Comparison of ENCODE assay signal across 8 cellular contexts in the genomic region with DNA sequence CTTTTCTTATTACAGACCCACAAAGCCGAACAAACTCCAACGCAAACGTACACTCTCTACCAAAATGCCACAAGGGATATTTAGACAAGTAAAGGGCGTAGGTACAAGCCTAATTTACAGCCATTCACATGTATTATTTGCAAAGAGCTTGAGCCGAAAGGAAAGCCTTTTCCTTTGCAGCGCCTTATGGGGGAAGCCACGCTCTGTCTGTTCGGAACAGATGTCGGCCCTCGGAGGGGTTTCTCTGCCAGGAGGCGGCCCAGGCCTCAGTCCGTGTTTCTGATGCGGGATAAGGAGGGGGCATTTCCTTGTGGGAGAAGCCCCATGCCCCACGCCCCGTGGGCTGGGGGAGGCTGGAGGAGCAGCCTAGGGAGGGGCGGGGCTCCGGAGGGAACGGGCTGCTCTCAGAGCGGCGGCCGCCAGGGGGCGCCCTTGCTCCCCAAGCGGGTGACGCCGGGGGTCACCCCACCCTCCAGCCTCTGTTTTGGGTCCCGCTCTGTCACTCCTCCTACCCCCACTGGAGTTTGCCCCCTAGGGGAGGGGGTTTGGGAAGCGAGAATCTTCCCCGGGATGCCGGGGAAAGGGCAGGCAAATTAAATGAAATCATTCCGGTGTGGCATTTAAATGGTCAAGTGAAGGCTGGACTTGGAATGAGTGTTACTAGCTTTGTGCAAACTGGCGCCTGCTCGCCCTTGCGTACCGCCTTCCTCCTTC. TPM values are rescaled to one million over a fixed set of nuclear protein-coding genes. Genes with fewer than 3 reads are reported as not detected.
DNase-seq lines count a peak whose midpoint lies in the region; ATAC-seq and TF ChIP-seq lines count a peak whose summit lies in the region.

No MANE protein-coding gene starts in this region.

- TF ChIP-seq EP300 in tibial nerve (IDR thresholded peaks at IDR 0.05) = no peak

- no peak overlapping the region for H4K91ac ChIP-seq in trophoblast cell (ENCODE audit: low read depth, low read length)

- POLR2A ChIA-PET in activated naive CD8-positive, alpha-beta T cell treated with anti-CD3 and anti-CD28 coated beads, Interleukin-2, amount 10 ng/mL, durations not matched to agents 7 days and 5 days (lab: Charles Lee) = no interaction called here

- no peaks in the 10 kb centered on the region for H3K36me3 Mint-ChIP-seq in activated naive CD8-positive, alpha-beta T cell treated with anti-CD3 and anti-CD28 coated beads, Interleukin-2, amount 10 ng/mL, durations not matched to agents 7 days and 5 days

- H4K8ac ChIP-seq in trophoblast cell (ENCODE audit: low read depth, low read length) = peak overlapping the region; percentile 61

- peak overlapping the region; percentile 81 for H3K4me3 Mint-ChIP-seq in activated naive CD8-positive, alpha-beta T cell treated with anti-CD3 and anti-CD28 coated beads, Interleukin-2, amount 10 ng/mL, durations not matched to agents 7 days and 5 days

- H3K27me3 Mint-ChIP-seq in activated naive CD8-positive, alpha-beta T cell treated with anti-CD3 and anti-CD28 coated beads, Interleukin-2, amount 10 ng/mL, durations not matched to agents 7 days and 5 days = peaks cover 78% of the 10 kb centered on the region

- H4K20me1 ChIP-seq in BLaER1 (no peaks in the 10 kb centered on the region), SU-DHL-6 (ENCODE audit: low read depth, low read length) (no peaks in the 10 kb centered on the region)

- no peak overlapping the region for H3K14ac ChIP-seq in trophoblast cell (ENCODE audit: low read length)

- intact Hi-C loops in heart left ventricle (cut with DNase I) = loop anchor here in 3 of 10 donors (5.0 to 10.0 kb wide), 2 partner anchors 92 to 881 kb away; no protein-coding TSS in a partner anchor

- H3K79me2 ChIP-seq in SU-DHL-6 (ENCODE audit: insufficient read depth, low read length) (no peaks in the 10 kb centered on the region), trophoblast cell (ENCODE audit: control insufficient read depth, insufficient read depth, low read length, poor library complexity) (no peaks in the 10 kb centered on the region)

- H3K4me2 ChIP-seq in BLaER1 = peak overlapping the region; percentile 63
- H3K4me2 ChIP-seq in SU-DHL-6 (ENCODE audit: low read depth, low read length, poor library complexity, severe bottlenecking) = peak overlapping the region; percentile 53
- H3K4me2 ChIP-seq in trophoblast cell (ENCODE audit: low read length) = peak overlapping the region; percentile 86

- no peak overlapping the region for H3K27ac ChIP-seq in BLaER1
- H3K27ac ChIP-seq in SU-DHL-6 (ENCODE audit: low read depth, low read length) = no peak overlapping the region
- H3K27ac ChIP-seq in heart left ventricle = peak overlapping the region in 4 of 12 donors; percentile 0 to 47 (median 22)
- H3K27ac ChIP-seq in trophoblast cell (ENCODE audit: low read depth, low read length) = no peak overlapping the region
- peak overlapping the region in 3 of 4 donors; percentile 50 to 76 (median 51) for H3K27ac ChIP-seq in tibial nerve

- H3K18ac ChIP-seq in trophoblast cell (ENCODE audit: low read length) = no peak overlapping the region

- H3K4me1 ChIP-seq in BLaER1 = peaks cover 27% of the 10 kb centered on the region
- peaks cover 0 to 23% (median 1%) of the 10 kb centered on the region in 12 donors for H3K4me1 ChIP-seq in heart left ventricle
- H3K4me1 ChIP-seq in trophoblast cell (ENCODE audit: control insufficient read depth in 1 of 2, insufficient read depth in 2 of 2, low read length in 2 of 2) = no peaks in the 10 kb centered on the region
- H3K4me1 ChIP-seq in tibial nerve = peaks cover 0 to 35% (median 0%) of the 10 kb centered on the region in 4 donors

- H3K9me2 ChIP-seq in SU-DHL-6 (replicated peaks; ENCODE audit: insufficient read depth, low read length) = no peaks in the 10 kb centered on the region

- H2AFZ ChIP-seq in SU-DHL-6 (ENCODE audit: low read depth, low read length, severe bottlenecking) = peak overlapping the region; percentile 63
- H2AFZ ChIP-seq in trophoblast cell (ENCODE audit: insufficient read depth, low read length, poor library complexity) = peak overlapping the region; percentile 56

- H3K36me3 ChIP-seq in BLaER1 (no peaks in the 10 kb centered on the region), SU-DHL-6 (ENCODE audit: low read length) (no peaks in the 10 kb centered on the region), heart left ventricle (no peaks in the 10 kb centered on the region), trophoblast cell (ENCODE audit: control insufficient read depth in 1 of 2, insufficient read depth in 2 of 2, low read length in 2 of 2) (no peaks in the 10 kb centered on the region), tibial nerve (no peaks in the 10 kb centered on the region)

- H3K4me3 ChIP-seq in BLaER1 (peak overlapping the region; percentile 55), SU-DHL-6 (ENCODE audit: insufficient read depth, low read length, poor library complexity, severe bottlenecking) (peak overlapping the region; percentile 32), heart left ventricle (peak overlapping the region; percentile 13 to 68 (median 57)), trophoblast cell (ENCODE audit: low read depth, low read length) (peak overlapping the region; percentile 64), tibial nerve (peak overlapping the region; percentile 43 to 71 (median 56))

- no peaks in the 10 kb centered on the region; the same call in 1 of the 2 replicates for H3K27me3 ChIP-seq in BLaER1
- no peaks in the 10 kb centered on the region for H3K27me3 ChIP-seq in SU-DHL-6 (ENCODE audit: low read length)
- peaks cover 0 to 19% (median 4%) of the 10 kb centered on the region in 9 donors for H3K27me3 ChIP-seq in heart left ventricle
- no peaks in the 10 kb centered on the region for H3K27me3 ChIP-seq in trophoblast cell (ENCODE audit: insufficient read depth, low read length)
- no peaks in the 10 kb centered on the region for H3K27me3 ChIP-seq in tibial nerve

- H3K4ac ChIP-seq in trophoblast cell (ENCODE audit: low read depth, low read length) = no peak overlapping the region

- no peak overlapping the region for H3K23ac ChIP-seq in trophoblast cell (ENCODE audit: low read length)

- TF ChIP-seq CTCF in SU-DHL-6 (IDR thresholded peaks at IDR 0.05; ENCODE audit: insufficient read depth, low read length, poor library complexity, severe bottlenecking) = peak; percentile 90
- TF ChIP-seq CTCF in heart left ventricle (IDR thresholded peaks at IDR 0.05) = peak; percentile 88 to 99 (median 94)
- TF ChIP-seq CTCF in tibial nerve (IDR thresholded peaks at IDR 0.05) = peak; percentile 90 to 99 (median 97)

- H3K9me3 Mint-ChIP-seq in activated naive CD8-positive, alpha-beta T cell treated with anti-CD3 and anti-CD28 coated beads, Interleukin-2, amount 10 ng/mL, durations not matched to agents 7 days and 5 days = no peaks in the 10 kb centered on the region

- peak; percentile 87 for DNase-seq in activated naive CD8-positive, alpha-beta T cell treated with anti-CD3 and anti-CD28 coated beads, Interleukin-2, amount 10 ng/mL, durations not matched to agents 7 days and 5 days
- DNase-seq in heart left ventricle (peak; percentile 47 to 81 (median 57)), trophoblast cell (peak; percentile 18 to 49), tibial nerve (ENCODE audit: low spot score in 2 of 2) (peak; percentile 37 to 52)

- peak overlapping the region; percentile 15 for H2BK12ac ChIP-seq in trophoblast cell (ENCODE audit: low read length)

- no peak overlapping the region for H4K12ac ChIP-seq in trophoblast cell (ENCODE audit: low read depth, low read length)

- H3K9me3 ChIP-seq in BLaER1 (no peaks in the 10 kb centered on the region), SU-DHL-6 (ENCODE audit: insufficient read depth, low read length) (no peaks in the 10 kb centered on the region), heart left ventricle (no peaks in the 10 kb centered on the region), trophoblast cell (ENCODE audit: insufficient read depth, low read depth, low read length) (peaks cover 4% of the 10 kb centered on the region), tibial nerve (no peaks in the 10 kb centered on the region)

- no peak overlapping the region for H2BK120ac ChIP-seq in trophoblast cell (ENCODE audit: insufficient read depth, low read length, poor library complexity)

- ATAC-seq in GM19372 (IDR thresholded peaks at IDR 0.05; ENCODE audit: low read depth, unreplicated experiment) = peak; percentile 90
- peak; percentile 75 for ATAC-seq in HG03571 (IDR thresholded peaks at IDR 0.05; ENCODE audit: unreplicated experiment)
- ATAC-seq in activated naive CD8-positive, alpha-beta T cell treated with anti-CD3 and anti-CD28 coated beads, Interleukin-2, amount 10 ng/mL, durations not matched to agents 7 days and 5 days (ENCODE audit: low read depth) = peak; percentile 91
- peak; percentile 83 to 96 (median 93) for ATAC-seq in heart left ventricle

- no peak overlapping the region for H2BK5ac ChIP-seq in trophoblast cell (ENCODE audit: low read depth, low read length, poor library complexity)

- peaks cover 9% of the 10 kb centered on the region for H3K4me1 Mint-ChIP-seq in activated naive CD8-positive, alpha-beta T cell treated with anti-CD3 and anti-CD28 coated beads, Interleukin-2, amount 10 ng/mL, durations not matched to agents 7 days and 5 days

- H3K27ac Mint-ChIP-seq in activated naive CD8-positive, alpha-beta T cell treated with anti-CD3 and anti-CD28 coated beads, Interleukin-2, amount 10 ng/mL, durations not matched to agents 7 days and 5 days = no peak overlapping the region

- H3F3A ChIP-seq in SU-DHL-6 (ENCODE audit: insufficient read depth) = no peaks in the 10 kb centered on the region

- H2AK5ac ChIP-seq in trophoblast cell (ENCODE audit: low read length) = no peak overlapping the region

- no peak for TF ChIP-seq POLR2A in heart left ventricle (IDR thresholded peaks at IDR 0.05)
- no peak for TF ChIP-seq POLR2A in tibial nerve (IDR thresholded peaks at IDR 0.05)

- peaks cover 2% of the 10 kb centered on the region for H3K79me1 ChIP-seq in trophoblast cell (ENCODE audit: low read length)

- H3K9ac ChIP-seq in BLaER1 (peak overlapping the region; percentile 25; the same call in 1 of the 2 replicates), SU-DHL-6 (ENCODE audit: low read length) (no peak overlapping the region), trophoblast cell (ENCODE audit: low read length) (peak overlapping the region; percentile 30)

- 2 to 4% (median 3%) methylated on average over 31 to 34 of the region's 34 CpGs for WGBS in heart left ventricle, 4 donors
- no CpG with 5 or more reads among the region's 34 CpGs for WGBS in trophoblast cell (ENCODE audit: extremely low coverage, insufficient coverage, insufficient read length)
- WGBS in tibial nerve, 2 donors = 1% methylated on average over 33 to 34 of the region's 34 CpGs

RNA-seq across cellular contexts. Expression of gene HTR2A, which starts 2.9 kb away (rescaled TPM):
- not detected for total RNA-seq in activated naive CD8-positive, alpha-beta T cell treated with anti-CD3 and anti-CD28 coated beads, Interleukin-2, amount 10 ng/mL, durations not matched to agents 7 days and 5 days
- total RNA-seq in heart left ventricle = under 1 TPM in 4 of 9 donors, not detected in 5; 0.07 to 0.41 (median 0.19) TPM
- polyA plus RNA-seq in heart left ventricle = under 1 TPM; 0.04 to 0.24 TPM
- polyA plus RNA-seq in trophoblast cell (2013) = not detected in 2 replicates
- under 1 TPM; 0.20 to 0.30 (median 0.21) TPM for total RNA-seq in tibial nerve

Comparison
In these comparisons a context has a peak if more than half of its experiments do, and no peak if none do; other contexts are left out.
1. H3K27ac ChIP-seq: peak in tibial nerve (3 of 4); none in BLaER1 (single experiment), SU-DHL-6 (single experiment) and trophoblast cell (single experiment).
2. DNase-seq: peak in every context shown above with its lines; median percentile 87 in activated naive CD8-positive, alpha-beta T cell treated with anti-CD3 and anti-CD28 coated beads, Interleukin-2, amount 10 ng/mL, durations not matched to agents 7 days and 5 days; 57 in heart left ventricle; 44 in tibial nerve; 34 in trophoblast cell.
3. Peak in every context shown above with its lines, with median percentiles within 50 percentile points of each other: H3K4me2 ChIP-seq, H3K4me3 ChIP-seq, ATAC-seq and CTCF ChIP-seq.